ENCODE assay signal across 8 cellular contexts in genomic region chr10:133379152-133379800, GRCh38. TPM values are rescaled to one million over a fixed set of nuclear protein-coding genes. Genes with fewer than 3 reads are reported as not detected.
DNase-seq lines count a peak whose midpoint lies in the region; ATAC-seq and TF ChIP-seq lines count a peak whose summit lies in the region.

PAOX (plus strand) TSS chr10:133379262; CDS start chr10:133379317, 55 bp downstream.

- H3K9me2 ChIP-seq in GM23338 (ENCODE audit: insufficient read depth): no peaks in the 10 kb centered on the region
- H3K9me2 ChIP-seq in MM.1S (replicated peaks; ENCODE audit: insufficient read depth, low read length): no peaks in the 10 kb centered on the region

- no peaks in the 10 kb centered on the region for H3K36me3 ChIP-seq in GM23338 (ENCODE audit: insufficient read depth)
- H3K36me3 ChIP-seq in MM.1S (replicated peaks; ENCODE audit: insufficient read depth, low read length): no peaks in the 10 kb centered on the region
- peaks cover 0 to 33% (median 0%) of the 10 kb centered on the region in 3 donors for H3K36me3 ChIP-seq in esophagus squamous epithelium
- no peaks in the 10 kb centered on the region for H3K36me3 ChIP-seq in thyroid gland

- no peaks in the 10 kb centered on the region; the same call in 2 of the 3 replicates for H3K9me3 Mint-ChIP-seq in GM23338
- no peaks in the 10 kb centered on the region for H3K9me3 Mint-ChIP-seq in activated T-cell treated with anti-CD3 and anti-CD28 coated beads, Interleukin-2, amount 50 U/mL, for 24 hours

- 10 to 37% methylated on average over 2 of the region's 78 CpGs for WGBS in esophagus squamous epithelium, 2 donors
- 7 to 8% methylated on average over 12 to 13 of the region's 78 CpGs for WGBS in thyroid gland, 2 donors

- H3K4me3 Mint-ChIP-seq in GM23338: peak within 1 kb of the TSS; percentile 77
- peak within 1 kb of the TSS; percentile 77 for H3K4me3 Mint-ChIP-seq in activated T-cell treated with anti-CD3 and anti-CD28 coated beads, Interleukin-2, amount 50 U/mL, for 24 hours

- DNase-seq in GM23338 (ENCODE audit: low spot score): peak; percentile 77
- DNase-seq in MM.1S: peak; percentile 69
- peak; percentile 83 for DNase-seq in activated T-cell treated with anti-CD3 and anti-CD28 coated beads, Interleukin-2, amount 50 U/mL, for 24 hours
- no peak for DNase-seq in esophagus squamous epithelium (lab: John Stamatoyannopoulos, UW)
- DNase-seq in myocyte (ENCODE audit: low read depth): peak; percentile 65
- DNase-seq in thyroid gland: peak; percentile 70 to 74
- no peak for DNase-seq in SKM-1 (lab: John Stamatoyannopoulos, UW; ENCODE audit: unreplicated experiment)

- H3K27me3 ChIP-seq in GM23338 (ENCODE audit: insufficient read depth) (peaks cover 54% of the 10 kb centered on the region), MM.1S (replicated peaks; ENCODE audit: insufficient read depth, low read length) (peaks cover 10% of the 10 kb centered on the region; the same call in 1 of the 2 replicates), esophagus squamous epithelium (no peaks in the 10 kb centered on the region), thyroid gland (no peaks in the 10 kb centered on the region)

- TF ChIP-seq CTCF in GM12875 (IDR thresholded peaks at IDR 0.05; ENCODE audit: borderline replicate concordance, insufficient read depth, low read depth, low read length) (no peak), GM23338 (conservative IDR thresholded peaks at IDR 0.05; ENCODE audit: low read depth in 2 of 2) (no peak), MM.1S (IDR thresholded peaks at IDR 0.05; ENCODE audit: low read length) (no peak), esophagus squamous epithelium (IDR thresholded peaks at IDR 0.05) (no peak), thyroid gland (IDR thresholded peaks at IDR 0.05) (no peak)

- H4K20me1 ChIP-seq in GM23338 (replicated peaks; ENCODE audit: insufficient read depth) (no peaks in the 10 kb centered on the region; the same call in 1 of the 2 replicates), MM.1S (ENCODE audit: insufficient read depth, low read length) (no peaks in the 10 kb centered on the region)

- peaks cover 36% of the 10 kb centered on the region for H3K27me3 Mint-ChIP-seq in GM23338 (ENCODE audit: insufficient read depth, low read depth, poor library complexity)
- no peaks in the 10 kb centered on the region for H3K27me3 Mint-ChIP-seq in activated T-cell treated with anti-CD3 and anti-CD28 coated beads, Interleukin-2, amount 50 U/mL, for 24 hours

- intact Hi-C loops in esophagus squamous epithelium (cut with DNase I) (no loop called here), thyroid gland (cut with DNase I) (loop anchor here (5.0 kb wide), 1 partner anchor 67 kb away; no protein-coding TSS in a partner anchor)

- peak within 1 kb of the TSS; percentile 66; the same call in 1 of the 2 replicates for H3K9ac ChIP-seq in MM.1S (ENCODE audit: low read length)

- H3K27ac ChIP-seq in GM23338 (ENCODE audit: low read depth): no peak within 1 kb of the TSS
- H3K27ac ChIP-seq in MM.1S (ENCODE audit: low read length): peak within 1 kb of the TSS; percentile 16; the same call in 1 of the 2 replicates
- H3K27ac ChIP-seq in esophagus squamous epithelium: peak within 1 kb of the TSS; percentile 87 to 94 (median 94)
- peak within 1 kb of the TSS in 2 of 3 donors; percentile 0 to 42 for H3K27ac ChIP-seq in thyroid gland

- peak within 1 kb of the TSS; percentile 93 for H2AFZ ChIP-seq in GM23338
- H2AFZ ChIP-seq in MM.1S (ENCODE audit: low read length): peak within 1 kb of the TSS; percentile 69

- peak within 1 kb of the TSS; percentile 75 for H3K4me3 ChIP-seq in GM12875 (ENCODE audit: low read depth, low read length)
- H3K4me3 ChIP-seq in GM23338: peak within 1 kb of the TSS; percentile 74
- H3K4me3 ChIP-seq in MM.1S (ENCODE audit: low read length): peak within 1 kb of the TSS; percentile 79
- peak within 1 kb of the TSS; percentile 67 to 98 (median 82) for H3K4me3 ChIP-seq in esophagus squamous epithelium
- H3K4me3 ChIP-seq in thyroid gland (replicated peaks in 1 of 3): peak within 1 kb of the TSS; percentile 51 to 72 (median 71)

- peak; percentile 65 for ATAC-seq in GM23338

- H3F3A ChIP-seq in GM23338 (replicated peaks; ENCODE audit: low read depth) (no peaks in the 10 kb centered on the region), MM.1S (ENCODE audit: insufficient read depth, low read length) (no peaks in the 10 kb centered on the region)

- H3K27ac Mint-ChIP-seq in GM23338: no peak within 1 kb of the TSS
- H3K27ac Mint-ChIP-seq in activated T-cell treated with anti-CD3 and anti-CD28 coated beads, Interleukin-2, amount 50 U/mL, for 24 hours: peak within 1 kb of the TSS; percentile 22

- TF ChIP-seq POLR2A in esophagus squamous epithelium (IDR thresholded peaks at IDR 0.05) (peak in 1 of 4 donors; percentile 46), thyroid gland (IDR thresholded peaks at IDR 0.05) (peak in 1 of 2 donors; percentile 66)

- no peaks in the 10 kb centered on the region for H3K9me3 ChIP-seq in MM.1S (replicated peaks; ENCODE audit: insufficient read depth, low read length)
- H3K9me3 ChIP-seq in esophagus squamous epithelium: no peaks in the 10 kb centered on the region
- H3K9me3 ChIP-seq in thyroid gland: no peaks in the 10 kb centered on the region

- H3K4me1 Mint-ChIP-seq in GM23338: no peaks in the 10 kb centered on the region
- peaks cover 10% of the 10 kb centered on the region for H3K4me1 Mint-ChIP-seq in activated T-cell treated with anti-CD3 and anti-CD28 coated beads, Interleukin-2, amount 50 U/mL, for 24 hours (ENCODE audit: low read depth)

- no peaks in the 10 kb centered on the region for H3K36me3 Mint-ChIP-seq in GM23338 (ENCODE audit: low read depth)
- peaks cover 2% of the 10 kb centered on the region for H3K36me3 Mint-ChIP-seq in activated T-cell treated with anti-CD3 and anti-CD28 coated beads, Interleukin-2, amount 50 U/mL, for 24 hours (ENCODE audit: low read depth)

- H3K4me1 ChIP-seq in GM23338 (ENCODE audit: insufficient read depth) (peaks cover 5% of the 10 kb centered on the region; the same call in 1 of the 2 replicates), MM.1S (ENCODE audit: low read length) (no peaks in the 10 kb centered on the region), esophagus squamous epithelium (peaks cover 15 to 36% (median 27%) of the 10 kb centered on the region in 3 donors), thyroid gland (peaks cover 11 to 16% of the 10 kb centered on the region in 2 donors)

- H3K79me2 ChIP-seq in GM23338 (replicated peaks; ENCODE audit: insufficient read depth) (no peaks in the 10 kb centered on the region), MM.1S (ENCODE audit: low read length) (0 out of 2 replicates have a peak, but pooled peaks cover 3% of the 10 kb centered on the region)

- H3K4me2 ChIP-seq in GM23338 (peak within 1 kb of the TSS; percentile 96), MM.1S (ENCODE audit: low read depth, low read length) (peak within 1 kb of the TSS; percentile 99)

TF ChIP-seq in GM23338, 12 proteins besides CTCF, POLR2A, EP300 and RAD21 (continues in another document):
- TF ChIP-seq ETS1 (IDR thresholded peaks at IDR 0.05) (no peak), POLR2AphosphoS5 (IDR thresholded peaks at IDR 0.05; ENCODE audit: low read depth) (peak; percentile 70), STAT1 (IDR thresholded peaks at IDR 0.05; ENCODE audit: unreplicated experiment) (no peak), JUNB (IDR thresholded peaks at IDR 0.05; ENCODE audit: unreplicated experiment) (no peak)

RNA-seq across cellular contexts. Expression of gene PAOX, which starts in this region (rescaled TPM):
- 8.7 and 8.8 TPM in 2 replicates for total RNA-seq in GM23338 (2014; rRNA removed; shearing (Covaris generic))
- polyA plus RNA-seq in GM23338 (2016; fragmentation: Nextera tagmentation; extraction: Ambion mirVana): 4.1 and 6.1 TPM in 2 replicates
- total RNA-seq in esophagus squamous epithelium (10 to 100 TPM; 11.5 to 16.6 (median 15.9) TPM), myocyte (4.2 and 5.9 TPM in 2 replicates), thyroid gland (10 to 100 TPM in 2 of 4 donors, 1 to 10 TPM in 2; 3.5 to 11.0 (median 9.9) TPM)
- 3.7 TPM for polyA plus RNA-seq in myocyte (2012)

Comparison
In these comparisons a context has a peak if more than half of its experiments do, and no peak if none do; other contexts are left out.
1. DNase-seq: peak in GM23338 (single experiment), MM.1S (single experiment), activated T-cell treated with anti-CD3 and anti-CD28 coated beads, Interleukin-2, amount 50 U/mL, for 24 hours (single experiment), myocyte (single experiment) and thyroid gland (2 of 2); none in esophagus squamous epithelium (single experiment) and SKM-1 (single experiment).
2. Peak in every context shown above with its lines, with median percentiles within 50 percentile points of each other: H3K4me3 ChIP-seq.